26 cellular contexts compared by ENCODE assay signal in the genomic region with DNA sequence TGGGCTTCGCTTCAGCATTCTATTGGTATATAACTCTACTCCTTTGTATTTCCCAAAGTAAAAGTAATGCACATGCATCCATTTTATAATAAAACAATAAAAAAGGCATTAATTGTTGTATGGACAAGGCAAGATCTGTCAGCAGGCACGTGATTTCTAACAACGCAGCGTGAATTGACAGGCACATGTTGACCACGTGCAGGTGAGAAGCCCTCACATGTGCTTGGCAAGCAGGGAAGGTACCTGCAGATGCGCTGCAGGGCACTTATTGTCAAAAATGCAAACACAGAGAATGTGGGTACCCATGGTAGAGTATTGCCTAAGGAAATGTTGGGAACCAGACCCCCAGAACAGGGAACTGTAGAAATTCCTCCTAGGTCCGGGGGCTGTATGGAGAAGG.
"Had no signal": no experiment of that assay in that cellular context is flagged by ENCODE, and none has a peak within 500 bp of the region (broad histone marks: within the 10 kb centered on the region; RNA-seq: fewer than 3 reads in every experiment).

No MANE protein-coding gene starts in this region.

- H3K36me3 Mint-ChIP-seq: naive thymus-derived CD4-positive, alpha-beta T cell had no signal

- H3K27ac ChIP-seq: dorsolateral prefrontal cortex, esophagus squamous epithelium, heart right ventricle, left lung, parathyroid adenoma, suprapubic skin, transverse colon, upper lobe of right lung, uterus had no signal

- H3K9me3 Mint-ChIP-seq: stimulated activated naive CD8-positive, alpha-beta T cell treated with anti-CD3 and anti-CD28 coated beads, Interleukin-15, amount 100 ng/mL, for 72 hours had no signal

- H3K4me3 ChIP-seq: dorsolateral prefrontal cortex, esophagus squamous epithelium, heart right ventricle, left lung, smooth muscle cell, suprapubic skin, transverse colon, upper lobe of right lung, uterus had no signal

- H3K27me3 ChIP-seq: suprapubic skin, transverse colon, upper lobe of right lung, uterus had no signal

- H3K4me1 Mint-ChIP-seq: naive thymus-derived CD4-positive, alpha-beta T cell; stimulated activated naive CD8-positive, alpha-beta T cell treated with anti-CD3 and anti-CD28 coated beads, Interleukin-15, amount 100 ng/mL, for 72 hours had no signal

- H3K27me3 Mint-ChIP-seq: stimulated activated naive CD8-positive, alpha-beta T cell treated with anti-CD3 and anti-CD28 coated beads, Interleukin-15, amount 100 ng/mL, for 72 hours had no signal

- H3K9me3 ChIP-seq: esophagus squamous epithelium, heart right ventricle, left lung, suprapubic skin, transverse colon, upper lobe of right lung, uterus had no signal

- H3K4me1 ChIP-seq: heart right ventricle, left lung, parathyroid adenoma, suprapubic skin, transverse colon, upper lobe of right lung, uterus had no signal

- H3K4me3 Mint-ChIP-seq: naive thymus-derived CD4-positive, alpha-beta T cell; nephron progenitor cell; stimulated activated naive CD8-positive, alpha-beta T cell treated with anti-CD3 and anti-CD28 coated beads, Interleukin-15, amount 100 ng/mL, for 72 hours had no signal

- H3K36me3 ChIP-seq: esophagus squamous epithelium, heart right ventricle, left lung, suprapubic skin, transverse colon, upper lobe of right lung, uterus had no signal

- H2AFZ ChIP-seq: parathyroid adenoma had no signal

- H3K4me2 ChIP-seq: smooth muscle cell had no signal

- H3K9ac ChIP-seq: parathyroid adenoma had no signal

- DNase-seq: effector CD4-positive, alpha-beta T cell; esophagus squamous epithelium; foreskin melanocyte; glutamatergic neuron; heart right ventricle; hippocampal formation; left cardiac atrium; left lung; mesenchymal stem cell; midbrain; naive thymus-derived CD4-positive, alpha-beta T cell; nephron progenitor cell; stimulated activated CD4-positive, alpha-beta T cell treated with anti-CD3 and anti-CD28 coated beads, Interleukin-12 subunit alpha, Interleukin-12 subunit beta, amount 100 ng/mL, for 4 hours; stimulated activated CD4-positive, alpha-beta T cell treated with anti-CD3 and anti-CD28 coated beads, Interleukin-1b, Interleukin-23, amount 100 ng/mL, for 48 hours; stimulated activated CD4-positive, alpha-beta T cell treated with anti-CD3 and anti-CD28 coated beads, Interleukin-4, amount 100 ng/mL, for 1 hour; stimulated activated CD8-positive, alpha-beta memory T cell treated with anti-CD3 and anti-CD28 coated beads, Interleukin-4, amount 100 ng/mL, for 48 hours; stimulated activated naive CD4-positive, alpha-beta T cell; stimulated activated naive CD8-positive, alpha-beta T cell treated with anti-CD3 and anti-CD28 coated beads, Interleukin-15, amount 100 ng/mL, for 72 hours; transverse colon; upper lobe of right lung; uterus had no signal

- H3K27ac Mint-ChIP-seq: naive thymus-derived CD4-positive, alpha-beta T cell; nephron progenitor cell; progenitor cell of endocrine pancreas; stimulated activated naive CD8-positive, alpha-beta T cell treated with anti-CD3 and anti-CD28 coated beads, Interleukin-15, amount 100 ng/mL, for 72 hours had no signal

- H3K79me2 ChIP-seq: parathyroid adenoma had no signal
